8 cellular contexts compared by ENCODE assay signal in genomic region chr7:41979834-41980307, GRCh38.
DNase-seq lines count a peak whose midpoint lies in the region; ATAC-seq and TF ChIP-seq lines count a peak whose summit lies in the region.

No MANE protein-coding gene starts in this region.

- H3K4me3 ChIP-seq in adrenal gland (no peak overlapping the region), uterus (no peak overlapping the region)

- H3K36me3 Mint-ChIP-seq in activated T-helper 1 cell treated with anti-CD3 and anti-CD28 coated beads, Interleukin-12 subunit alpha, Interleukin-12 subunit beta, Interleukin-2, Interleukin-4 antibody, amounts not matched to agents 30 ng/mL and 10 ng/mL and 1 ng/mL, durations not matched to agents 14 hours and 24 hours and 36 hours (ENCODE audit: low read depth), result no peaks in the 10 kb centered on the region

- H3K27me3 Mint-ChIP-seq in activated T-helper 1 cell treated with anti-CD3 and anti-CD28 coated beads, Interleukin-12 subunit alpha, Interleukin-12 subunit beta, Interleukin-2, Interleukin-4 antibody, amounts not matched to agents 30 ng/mL and 10 ng/mL and 1 ng/mL, durations not matched to agents 14 hours and 24 hours and 36 hours (ENCODE audit: insufficient read depth), result peaks cover 10% of the 10 kb centered on the region

- no peak overlapping the region for H3K4me3 Mint-ChIP-seq in activated T-helper 1 cell treated with anti-CD3 and anti-CD28 coated beads, Interleukin-12 subunit alpha, Interleukin-12 subunit beta, Interleukin-2, Interleukin-4 antibody, amounts not matched to agents 30 ng/mL and 10 ng/mL and 1 ng/mL, durations not matched to agents 14 hours and 24 hours and 36 hours

- TF ChIP-seq POLR2A in adrenal gland (IDR thresholded peaks at IDR 0.05) (no peak), uterus (IDR thresholded peaks at IDR 0.05) (no peak)

- WGBS in adrenal gland, 4 donors, result 16 to 27% (median 24%) methylated on average over 6 of the region's 6 CpGs

- no peaks in the 10 kb centered on the region for H3K9me3 Mint-ChIP-seq in activated T-helper 1 cell treated with anti-CD3 and anti-CD28 coated beads, Interleukin-12 subunit alpha, Interleukin-12 subunit beta, Interleukin-2, Interleukin-4 antibody, amounts not matched to agents 30 ng/mL and 10 ng/mL and 1 ng/mL, durations not matched to agents 14 hours and 24 hours and 36 hours

- H3K9me3 ChIP-seq in adrenal gland (replicated peaks in 1 of 3), result no peaks in the 10 kb centered on the region
- H3K9me3 ChIP-seq in uterus, result no peaks in the 10 kb centered on the region

- TF ChIP-seq CTCF in C4-2B (conservative IDR thresholded peaks at IDR 0.05), result peak; percentile 86
- peak; percentile 53 to 78 (median 69) for TF ChIP-seq CTCF in adrenal gland (IDR thresholded peaks at IDR 0.05)
- peak; percentile 62 to 81 (median 70) for TF ChIP-seq CTCF in uterus (IDR thresholded peaks at IDR 0.05)

- no peaks in the 10 kb centered on the region for H3K4me1 Mint-ChIP-seq in activated T-helper 1 cell treated with anti-CD3 and anti-CD28 coated beads, Interleukin-12 subunit alpha, Interleukin-12 subunit beta, Interleukin-2, Interleukin-4 antibody, amounts not matched to agents 30 ng/mL and 10 ng/mL and 1 ng/mL, durations not matched to agents 14 hours and 24 hours and 36 hours (ENCODE audit: low read depth)

- peak in 3 of 7 donors; percentile 33 to 52 (median 40) for DNase-seq in adrenal gland
- peak; percentile 56 for DNase-seq in islet precursor cell
- peak; percentile 44 to 52 for DNase-seq in uterus
- DNase-seq in substantia nigra (lab: John Stamatoyannopoulos, UW), result no peak
- DNase-seq in effector CD4-positive, alpha-beta T cell, result no peak
- no peak for DNase-seq in activated T-helper 1 cell treated with anti-CD3 and anti-CD28 coated beads, Interleukin-12 subunit alpha, Interleukin-12 subunit beta, Interleukin-2, Interleukin-4 antibody, amounts not matched to agents 30 ng/mL and 10 ng/mL and 1 ng/mL, durations not matched to agents 14 hours and 24 hours and 36 hours (ENCODE audit: low spot score)

- H3K36me3 ChIP-seq in adrenal gland (replicated peaks in 1 of 2), result no peaks in the 10 kb centered on the region
- H3K36me3 ChIP-seq in uterus, result no peaks in the 10 kb centered on the region

- peak; percentile 55 for ATAC-seq in HG03175 (IDR thresholded peaks at IDR 0.05; ENCODE audit: unreplicated experiment)

- intact Hi-C loops in adrenal gland (cut with DNase I) (loop anchor here in 1 of 2 donors (5.0 to 10.0 kb wide), 2 partner anchors 38 to 855 kb away; no protein-coding TSS in a partner anchor), uterus (cut with DNase I; ENCODE audit: low total_unique reads) (no loop called here)
- intact Hi-C loops in activated T-helper 1 cell treated with anti-CD3 and anti-CD28 coated beads, Interleukin-12 subunit alpha, Interleukin-12 subunit beta, Interleukin-2, Interleukin-4 antibody, amounts not matched to agents 30 ng/mL and 10 ng/mL and 1 ng/mL, durations not matched to agents 14 hours and 24 hours and 36 hours (cut with micrococcal nuclease), result loop anchor here (5.0 kb wide), 1 partner anchor 907 kb away; no protein-coding TSS in a partner anchor

- H3K27me3 ChIP-seq in adrenal gland, result no peaks in the 10 kb centered on the region
- no peaks in the 10 kb centered on the region for H3K27me3 ChIP-seq in uterus

- H3K27ac Mint-ChIP-seq in activated T-helper 1 cell treated with anti-CD3 and anti-CD28 coated beads, Interleukin-12 subunit alpha, Interleukin-12 subunit beta, Interleukin-2, Interleukin-4 antibody, amounts not matched to agents 30 ng/mL and 10 ng/mL and 1 ng/mL, durations not matched to agents 14 hours and 24 hours and 36 hours, result no peak overlapping the region

- H3K4me1 ChIP-seq in adrenal gland (replicated peaks in 1 of 2) (no peaks in the 10 kb centered on the region), uterus (peaks cover 0 to 7% of the 10 kb centered on the region in 2 donors)

- H3K27ac ChIP-seq in C4-2B, result no peak overlapping the region
- no peak overlapping the region for H3K27ac ChIP-seq in adrenal gland
- H3K27ac ChIP-seq in uterus, result peak overlapping the region; percentile 51 to 53
- H3K27ac ChIP-seq in substantia nigra (ENCODE audit: low read depth, low read length, poor library complexity, severe bottlenecking), result no peak overlapping the region

Comparison
In these comparisons a context has a peak if more than half of its experiments do, and no peak if none do; other contexts are left out.
1. H3K27ac ChIP-seq: peak in uterus (2 of 2); none in C4-2B (single experiment), adrenal gland (0 of 5) and substantia nigra (single experiment).
2. DNase-seq: peak in islet precursor cell (single experiment) and uterus (2 of 2); none in substantia nigra (0 of 49), effector CD4-positive, alpha-beta T cell (single experiment) and activated T-helper 1 cell treated with anti-CD3 and anti-CD28 coated beads, Interleukin-12 subunit alpha, Interleukin-12 subunit beta, Interleukin-2, Interleukin-4 antibody, amounts not matched to agents 30 ng/mL and 10 ng/mL and 1 ng/mL, durations not matched to agents 14 hours and 24 hours and 36 hours (single experiment).
3. Peak in every context shown above with its lines, with median percentiles within 50 percentile points of each other: CTCF ChIP-seq.